Comparison of ENCODE assay signal across 1 cellular context in genomic region chr20:64238115-64238825, GRCh38.
TF ChIP-seq lines count a peak whose summit lies in the region.

No MANE protein-coding gene starts in this region.

TF ChIP-seq in HepG2, 621 proteins besides CTCF, POLR2A, EP300 and RAD21 (continued from another document and continues in another):
- no peak for TF ChIP-seq CCDC6 (CRISPR knock-in tag; IDR thresholded peaks at IDR 0.05)
- TF ChIP-seq ZNF766 (CRISPR knock-in tag; IDR thresholded peaks at IDR 0.05; ENCODE audit: borderline replicate concordance) = peak; percentile 32; the same call in 1 of the 2 replicates
- peak; percentile 46 for TF ChIP-seq ZGPAT (CRISPR knock-in tag; IDR thresholded peaks at IDR 0.05)
- peak; percentile 81 for TF ChIP-seq NCOA2 (CRISPR knock-in tag; IDR thresholded peaks at IDR 0.05)
- TF ChIP-seq NFKBIZ (CRISPR knock-in tag; IDR thresholded peaks at IDR 0.05) = 0 out of 2 replicates have a peak, but pooled peaks have one; percentile 40
- 0 out of 2 replicates have a peak, but pooled peaks have one; percentile 57 for TF ChIP-seq KDM2A (CRISPR knock-in tag; IDR thresholded peaks at IDR 0.05; ENCODE audit: borderline replicate concordance, low read depth)
- no peak for TF ChIP-seq DMTF1 (CRISPR knock-in tag; IDR thresholded peaks at IDR 0.05)
- peak; percentile 82; the same call in 1 of the 2 replicates for TF ChIP-seq ZNF614 (CRISPR knock-in tag; IDR thresholded peaks at IDR 0.05; ENCODE audit: borderline replicate concordance)
- peak; percentile 79; the same call in 1 of the 2 replicates for TF ChIP-seq ZNF292 (CRISPR knock-in tag; IDR thresholded peaks at IDR 0.05; ENCODE audit: borderline replicate concordance, low read depth)
- peak; percentile 70; the same call in 1 of the 2 replicates for TF ChIP-seq ZNF232 (CRISPR knock-in tag; IDR thresholded peaks at IDR 0.05; ENCODE audit: borderline replicate concordance)
- TF ChIP-seq, protein P1, sequence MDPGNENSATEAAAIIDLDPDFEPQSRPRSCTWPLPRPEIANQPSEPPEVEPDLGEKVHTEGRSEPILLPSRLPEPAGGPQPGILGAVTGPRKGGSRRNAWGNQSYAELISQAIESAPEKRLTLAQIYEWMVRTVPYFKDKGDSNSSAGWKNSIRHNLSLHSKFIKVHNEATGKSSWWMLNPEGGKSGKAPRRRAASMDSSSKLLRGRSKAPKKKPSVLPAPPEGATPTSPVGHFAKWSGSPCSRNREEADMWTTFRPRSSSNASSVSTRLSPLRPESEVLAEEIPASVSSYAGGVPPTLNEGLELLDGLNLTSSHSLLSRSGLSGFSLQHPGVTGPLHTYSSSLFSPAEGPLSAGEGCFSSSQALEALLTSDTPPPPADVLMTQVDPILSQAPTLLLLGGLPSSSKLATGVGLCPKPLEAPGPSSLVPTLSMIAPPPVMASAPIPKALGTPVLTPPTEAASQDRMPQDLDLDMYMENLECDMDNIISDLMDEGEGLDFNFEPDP (CRISPR knock-in tag; conservative IDR thresholded peaks at IDR 0.05) = no peak
- TF ChIP-seq MBNL3 (CRISPR knock-in tag; conservative IDR thresholded peaks at IDR 0.05) = no peak
- 0 out of 2 replicates have a peak, but pooled peaks have one; percentile 65 for TF ChIP-seq ZNF775 (CRISPR knock-in tag; IDR thresholded peaks at IDR 0.05; ENCODE audit: borderline replicate concordance)
- TF ChIP-seq RNF2 (conservative IDR thresholded peaks at IDR 0.05; ENCODE audit: low read depth) = peak; percentile 50; the same call in 1 of the 2 replicates
- TF ChIP-seq ZNF782 (CRISPR knock-in tag; IDR thresholded peaks at IDR 0.05; ENCODE audit: borderline replicate concordance) = 0 out of 2 replicates have a peak, but pooled peaks have one; percentile 38
- TF ChIP-seq ZNF7 (CRISPR knock-in tag; IDR thresholded peaks at IDR 0.05) = no peak
- TF ChIP-seq FOXK2 (IDR thresholded peaks at IDR 0.05) = peak; percentile 87
- peak; percentile 27; the same call in 1 of the 2 replicates for TF ChIP-seq SPEN (CRISPR knock-in tag; IDR thresholded peaks at IDR 0.05; ENCODE audit: low read depth)
- 0 out of 2 replicates have a peak, but pooled peaks have one; percentile 41 for TF ChIP-seq ZBTB1 (CRISPR knock-in tag; IDR thresholded peaks at IDR 0.05; ENCODE audit: borderline replicate concordance)
- TF ChIP-seq SMARCE1 (IDR thresholded peaks at IDR 0.05; ENCODE audit: borderline replicate concordance) = no peak
- no peak for TF ChIP-seq ZFP82 (CRISPR knock-in tag; IDR thresholded peaks at IDR 0.05; ENCODE audit: borderline replicate concordance)
- peak; percentile 87 for TF ChIP-seq ZKSCAN8 (CRISPR knock-in tag; IDR thresholded peaks at IDR 0.05; ENCODE audit: borderline replicate concordance)
- peak; percentile 21; the same call in 1 of the 2 replicates for TF ChIP-seq ZNF263 (CRISPR knock-in tag; IDR thresholded peaks at IDR 0.05)
- 0 out of 2 replicates have a peak, but pooled peaks have one; percentile 44 for TF ChIP-seq ZNF691 (CRISPR knock-in tag; IDR thresholded peaks at IDR 0.05; ENCODE audit: borderline replicate concordance, low read depth)
- TF ChIP-seq FOXP1 (IDR thresholded peaks at IDR 0.05) = no peak
- peak; percentile 72 for TF ChIP-seq FOXP1 (CRISPR knock-in tag; IDR thresholded peaks at IDR 0.05)
- TF ChIP-seq ZNF800 (CRISPR knock-in tag; IDR thresholded peaks at IDR 0.05) = peak; percentile 60; the same call in 1 of the 2 replicates
- 0 out of 2 replicates have a peak, but pooled peaks have one; percentile 41 for TF ChIP-seq ZNF564 (CRISPR knock-in tag; IDR thresholded peaks at IDR 0.05)
- TF ChIP-seq FOSL2 (CRISPR knock-in tag; IDR thresholded peaks at IDR 0.05) = peak; percentile 73
- peak; percentile 29; the same call in 1 of the 2 replicates for TF ChIP-seq CEBPB (IDR thresholded peaks at IDR 0.05; ENCODE audit: borderline replicate concordance, low read depth, low read length)
- peak; percentile 56; the same call in 1 of the 2 replicates for TF ChIP-seq JUND (CRISPR knock-in tag; IDR thresholded peaks at IDR 0.05)
- TF ChIP-seq ISL2 (CRISPR knock-in tag; IDR thresholded peaks at IDR 0.05) = peak; percentile 67
- TF ChIP-seq ZFY (CRISPR knock-in tag; IDR thresholded peaks at IDR 0.05) = peak; percentile 45
- TF ChIP-seq ZNF83 (CRISPR knock-in tag; IDR thresholded peaks at IDR 0.05; ENCODE audit: borderline replicate concordance) = 0 out of 2 replicates have a peak, but pooled peaks have one; percentile 17
- TF ChIP-seq ZSCAN31 (CRISPR knock-in tag; IDR thresholded peaks at IDR 0.05; ENCODE audit: low read depth) = 0 out of 2 replicates have a peak, but pooled peaks have one; percentile 77
- peak; percentile 100 for TF ChIP-seq ZSCAN20 (CRISPR knock-in tag; IDR thresholded peaks at IDR 0.05; ENCODE audit: borderline replicate concordance)
- no peak for TF ChIP-seq HCFC1 (IDR thresholded peaks at IDR 0.05; ENCODE audit: low read depth, low read length)
- no peak for TF ChIP-seq CENPX (CRISPR knock-in tag; IDR thresholded peaks at IDR 0.05)
- TF ChIP-seq ARNTL (CRISPR knock-in tag; IDR thresholded peaks at IDR 0.05) = peak; percentile 93
- TF ChIP-seq, protein P2, sequence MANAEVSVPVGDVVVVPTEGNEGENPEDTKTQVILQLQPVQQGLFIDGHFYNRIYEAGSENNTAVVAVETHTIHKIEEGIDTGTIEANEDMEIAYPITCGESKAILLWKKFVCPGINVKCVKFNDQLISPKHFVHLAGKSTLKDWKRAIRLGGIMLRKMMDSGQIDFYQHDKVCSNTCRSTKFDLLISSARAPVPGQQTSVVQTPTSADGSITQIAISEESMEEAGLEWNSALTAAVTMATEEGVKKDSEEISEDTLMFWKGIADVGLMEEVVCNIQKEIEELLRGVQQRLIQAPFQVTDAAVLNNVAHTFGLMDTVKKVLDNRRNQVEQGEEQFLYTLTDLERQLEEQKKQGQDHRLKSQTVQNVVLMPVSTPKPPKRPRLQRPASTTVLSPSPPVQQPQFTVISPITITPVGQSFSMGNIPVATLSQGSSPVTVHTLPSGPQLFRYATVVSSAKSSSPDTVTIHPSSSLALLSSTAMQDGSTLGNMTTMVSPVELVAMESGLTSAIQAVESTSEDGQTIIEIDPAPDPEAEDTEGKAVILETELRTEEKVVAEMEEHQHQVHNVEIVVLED (CRISPR knock-in tag; IDR thresholded peaks at IDR 0.05; ENCODE audit: borderline replicate concordance) = peak; percentile 37; the same call in 1 of the 2 replicates
- TF ChIP-seq ZNF441 (CRISPR knock-in tag; IDR thresholded peaks at IDR 0.05; ENCODE audit: borderline replicate concordance) = peak; percentile 55; the same call in 1 of the 2 replicates
- TF ChIP-seq, protein P3, sequence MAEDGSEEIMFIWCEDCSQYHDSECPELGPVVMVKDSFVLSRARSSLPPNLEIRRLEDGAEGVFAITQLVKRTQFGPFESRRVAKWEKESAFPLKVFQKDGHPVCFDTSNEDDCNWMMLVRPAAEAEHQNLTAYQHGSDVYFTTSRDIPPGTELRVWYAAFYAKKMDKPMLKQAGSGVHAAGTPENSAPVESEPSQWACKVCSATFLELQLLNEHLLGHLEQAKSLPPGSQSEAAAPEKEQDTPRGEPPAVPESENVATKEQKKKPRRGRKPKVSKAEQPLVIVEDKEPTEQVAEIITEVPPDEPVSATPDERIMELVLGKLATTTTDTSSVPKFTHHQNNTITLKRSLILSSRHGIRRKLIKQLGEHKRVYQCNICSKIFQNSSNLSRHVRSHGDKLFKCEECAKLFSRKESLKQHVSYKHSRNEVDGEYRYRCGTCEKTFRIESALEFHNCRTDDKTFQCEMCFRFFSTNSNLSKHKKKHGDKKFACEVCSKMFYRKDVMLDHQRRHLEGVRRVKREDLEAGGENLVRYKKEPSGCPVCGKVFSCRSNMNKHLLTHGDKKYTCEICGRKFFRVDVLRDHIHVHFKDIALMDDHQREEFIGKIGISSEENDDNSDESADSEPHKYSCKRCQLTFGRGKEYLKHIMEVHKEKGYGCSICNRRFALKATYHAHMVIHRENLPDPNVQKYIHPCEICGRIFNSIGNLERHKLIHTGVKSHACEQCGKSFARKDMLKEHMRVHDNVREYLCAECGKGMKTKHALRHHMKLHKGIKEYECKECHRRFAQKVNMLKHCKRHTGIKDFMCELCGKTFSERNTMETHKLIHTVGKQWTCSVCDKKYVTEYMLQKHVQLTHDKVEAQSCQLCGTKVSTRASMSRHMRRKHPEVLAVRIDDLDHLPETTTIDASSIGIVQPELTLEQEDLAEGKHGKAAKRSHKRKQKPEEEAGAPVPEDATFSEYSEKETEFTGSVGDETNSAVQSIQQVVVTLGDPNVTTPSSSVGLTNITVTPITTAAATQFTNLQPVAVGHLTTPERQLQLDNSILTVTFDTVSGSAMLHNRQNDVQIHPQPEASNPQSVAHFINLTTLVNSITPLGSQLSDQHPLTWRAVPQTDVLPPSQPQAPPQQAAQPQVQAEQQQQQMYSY (CRISPR knock-in tag; IDR thresholded peaks at IDR 0.05) = no peak
- TF ChIP-seq CHD2 (IDR thresholded peaks at IDR 0.05; ENCODE audit: low read depth, low read length) = 0 out of 2 replicates have a peak, but pooled peaks have one; percentile 32
- no peak for TF ChIP-seq MAZ (IDR thresholded peaks at IDR 0.05; ENCODE audit: borderline replicate concordance, low read depth, low read length)
- peak; percentile 81 for TF ChIP-seq MAZ (CRISPR knock-in tag; IDR thresholded peaks at IDR 0.05; ENCODE audit: low read depth)
- 0 out of 2 replicates have a peak, but pooled peaks have one; percentile 31 for TF ChIP-seq SOX13 (IDR thresholded peaks at IDR 0.05)
- TF ChIP-seq SOX13 (CRISPR knock-in tag; conservative IDR thresholded peaks at IDR 0.05 in 1 of 2, IDR thresholded peaks at IDR 0.05 in 1 of 2) = peak in 1 of 2 experiments; percentile 60; a peak in 2 of 4 replicates
- peak; percentile 40; the same call in 1 of the 2 replicates for TF ChIP-seq ZNF678 (CRISPR knock-in tag; IDR thresholded peaks at IDR 0.05)
- TF ChIP-seq IKZF4 (CRISPR knock-in tag; IDR thresholded peaks at IDR 0.05; ENCODE audit: borderline replicate concordance, low read depth, not compliant biosample characterization) = peak; percentile 76
- peak; percentile 75 for TF ChIP-seq TBX2 (CRISPR knock-in tag; IDR thresholded peaks at IDR 0.05; ENCODE audit: borderline replicate concordance)
